In genomic region chr2:48221846-48222516, GRCh38 we compare ENCODE assay signal across 1 cellular context.
TF ChIP-seq lines count a peak whose summit lies in the region.

No MANE protein-coding gene starts in this region.

TF ChIP-seq in HepG2, 621 proteins besides CTCF, POLR2A, EP300 and RAD21 (continued from another document and continues in another):
- TF ChIP-seq, protein P1, sequence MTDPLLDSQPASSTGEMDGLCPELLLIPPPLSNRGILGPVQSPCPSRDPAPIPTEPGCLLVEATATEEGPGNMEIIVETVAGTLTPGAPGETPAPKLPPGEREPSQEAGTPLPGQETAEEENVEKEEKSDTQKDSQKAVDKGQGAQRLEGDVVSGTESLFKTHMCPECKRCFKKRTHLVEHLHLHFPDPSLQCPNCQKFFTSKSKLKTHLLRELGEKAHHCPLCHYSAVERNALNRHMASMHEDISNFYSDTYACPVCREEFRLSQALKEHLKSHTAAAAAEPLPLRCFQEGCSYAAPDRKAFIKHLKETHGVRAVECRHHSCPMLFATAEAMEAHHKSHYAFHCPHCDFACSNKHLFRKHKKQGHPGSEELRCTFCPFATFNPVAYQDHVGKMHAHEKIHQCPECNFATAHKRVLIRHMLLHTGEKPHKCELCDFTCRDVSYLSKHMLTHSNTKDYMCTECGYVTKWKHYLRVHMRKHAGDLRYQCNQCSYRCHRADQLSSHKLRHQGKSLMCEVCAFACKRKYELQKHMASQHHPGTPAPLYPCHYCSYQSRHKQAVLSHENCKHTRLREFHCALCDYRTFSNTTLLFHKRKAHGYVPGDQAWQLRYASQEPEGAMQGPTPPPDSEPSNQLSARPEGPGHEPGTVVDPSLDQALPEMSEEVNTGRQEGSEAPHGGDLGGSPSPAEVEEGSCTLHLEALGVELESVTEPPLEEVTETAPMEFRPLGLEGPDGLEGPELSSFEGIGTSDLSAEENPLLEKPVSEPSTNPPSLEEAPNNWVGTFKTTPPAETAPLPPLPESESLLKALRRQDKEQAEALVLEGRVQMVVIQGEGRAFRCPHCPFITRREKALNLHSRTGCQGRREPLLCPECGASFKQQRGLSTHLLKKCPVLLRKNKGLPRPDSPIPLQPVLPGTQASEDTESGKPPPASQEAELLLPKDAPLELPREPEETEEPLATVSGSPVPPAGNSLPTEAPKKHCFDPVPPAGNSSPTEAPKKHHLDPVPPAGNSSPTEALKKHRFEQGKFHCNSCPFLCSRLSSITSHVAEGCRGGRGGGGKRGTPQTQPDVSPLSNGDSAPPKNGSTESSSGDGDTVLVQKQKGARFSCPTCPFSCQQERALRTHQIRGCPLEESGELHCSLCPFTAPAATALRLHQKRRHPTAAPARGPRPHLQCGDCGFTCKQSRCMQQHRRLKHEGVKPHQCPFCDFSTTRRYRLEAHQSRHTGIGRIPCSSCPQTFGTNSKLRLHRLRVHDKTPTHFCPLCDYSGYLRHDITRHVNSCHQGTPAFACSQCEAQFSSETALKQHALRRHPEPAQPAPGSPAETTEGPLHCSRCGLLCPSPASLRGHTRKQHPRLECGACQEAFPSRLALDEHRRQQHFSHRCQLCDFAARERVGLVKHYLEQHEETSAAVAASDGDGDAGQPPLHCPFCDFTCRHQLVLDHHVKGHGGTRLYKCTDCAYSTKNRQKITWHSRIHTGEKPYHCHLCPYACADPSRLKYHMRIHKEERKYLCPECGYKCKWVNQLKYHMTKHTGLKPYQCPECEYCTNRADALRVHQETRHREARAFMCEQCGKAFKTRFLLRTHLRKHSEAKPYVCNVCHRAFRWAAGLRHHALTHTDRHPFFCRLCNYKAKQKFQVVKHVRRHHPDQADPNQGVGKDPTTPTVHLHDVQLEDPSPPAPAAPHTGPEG (CRISPR knock-in tag; IDR thresholded peaks at IDR 0.05): no peak
- TF ChIP-seq THAP11 (CRISPR knock-in tag; IDR thresholded peaks at IDR 0.05): peak; percentile 81
- TF ChIP-seq, protein P2, sequence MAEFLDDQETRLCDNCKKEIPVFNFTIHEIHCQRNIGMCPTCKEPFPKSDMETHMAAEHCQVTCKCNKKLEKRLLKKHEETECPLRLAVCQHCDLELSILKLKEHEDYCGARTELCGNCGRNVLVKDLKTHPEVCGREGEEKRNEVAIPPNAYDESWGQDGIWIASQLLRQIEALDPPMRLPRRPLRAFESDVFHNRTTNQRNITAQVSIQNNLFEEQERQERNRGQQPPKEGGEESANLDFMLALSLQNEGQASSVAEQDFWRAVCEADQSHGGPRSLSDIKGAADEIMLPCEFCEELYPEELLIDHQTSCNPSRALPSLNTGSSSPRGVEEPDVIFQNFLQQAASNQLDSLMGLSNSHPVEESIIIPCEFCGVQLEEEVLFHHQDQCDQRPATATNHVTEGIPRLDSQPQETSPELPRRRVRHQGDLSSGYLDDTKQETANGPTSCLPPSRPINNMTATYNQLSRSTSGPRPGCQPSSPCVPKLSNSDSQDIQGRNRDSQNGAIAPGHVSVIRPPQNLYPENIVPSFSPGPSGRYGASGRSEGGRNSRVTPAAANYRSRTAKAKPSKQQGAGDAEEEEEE (CRISPR knock-in tag; IDR thresholded peaks at IDR 0.05; ENCODE audit: borderline replicate concordance): no peak; the same call in 1 of the 2 replicates
- peak in 1 of 2 experiments; percentile 99; a peak in 2 of 4 replicates for TF ChIP-seq KLF16 (CRISPR knock-in tag; IDR thresholded peaks at IDR 0.05)
- no peak for TF ChIP-seq ZBTB26 (CRISPR knock-in tag; IDR thresholded peaks at IDR 0.05; ENCODE audit: borderline replicate concordance)
- peak; percentile 100 for TF ChIP-seq ARID5B (CRISPR knock-in tag; IDR thresholded peaks at IDR 0.05)
- TF ChIP-seq SNAPC2 (CRISPR knock-in tag; IDR thresholded peaks at IDR 0.05): peak; percentile 94
- TF ChIP-seq ZNF790 (CRISPR knock-in tag; IDR thresholded peaks at IDR 0.05; ENCODE audit: borderline replicate concordance): no peak
- no peak for TF ChIP-seq ZMAT5 (CRISPR knock-in tag; IDR thresholded peaks at IDR 0.05; ENCODE audit: borderline replicate concordance, low read depth)
- TF ChIP-seq ZNF160 (CRISPR knock-in tag; IDR thresholded peaks at IDR 0.05): no peak; the same call in 1 of the 2 replicates
- TF ChIP-seq KLF9 (CRISPR knock-in tag; IDR thresholded peaks at IDR 0.05; ENCODE audit: low read depth): peak; percentile 39; the same call in 1 of the 2 replicates
- TF ChIP-seq ZNF180 (CRISPR knock-in tag; IDR thresholded peaks at IDR 0.05; ENCODE audit: borderline replicate concordance, low read depth): no peak
- TF ChIP-seq MTA1 (CRISPR knock-in tag; IDR thresholded peaks at IDR 0.05; ENCODE audit: borderline replicate concordance): peak; percentile 39; the same call in 1 of the 2 replicates
- peak; percentile 69; the same call in 1 of the 2 replicates for TF ChIP-seq ZSCAN25 (CRISPR knock-in tag; IDR thresholded peaks at IDR 0.05)
- TF ChIP-seq, protein P3, sequence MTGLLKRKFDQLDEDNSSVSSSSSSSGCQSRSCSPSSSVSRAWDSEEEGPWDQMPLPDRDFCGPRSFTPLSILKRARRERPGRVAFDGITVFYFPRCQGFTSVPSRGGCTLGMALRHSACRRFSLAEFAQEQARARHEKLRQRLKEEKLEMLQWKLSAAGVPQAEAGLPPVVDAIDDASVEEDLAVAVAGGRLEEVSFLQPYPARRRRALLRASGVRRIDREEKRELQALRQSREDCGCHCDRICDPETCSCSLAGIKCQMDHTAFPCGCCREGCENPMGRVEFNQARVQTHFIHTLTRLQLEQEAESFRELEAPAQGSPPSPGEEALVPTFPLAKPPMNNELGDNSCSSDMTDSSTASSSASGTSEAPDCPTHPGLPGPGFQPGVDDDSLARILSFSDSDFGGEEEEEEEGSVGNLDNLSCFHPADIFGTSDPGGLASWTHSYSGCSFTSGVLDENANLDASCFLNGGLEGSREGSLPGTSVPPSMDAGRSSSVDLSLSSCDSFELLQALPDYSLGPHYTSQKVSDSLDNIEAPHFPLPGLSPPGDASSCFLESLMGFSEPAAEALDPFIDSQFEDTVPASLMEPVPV (CRISPR knock-in tag; IDR thresholded peaks at IDR 0.05): 0 out of 2 replicates have a peak, but pooled peaks have one; percentile 74
- TF ChIP-seq ZBTB42 (CRISPR knock-in tag; IDR thresholded peaks at IDR 0.05): peak; percentile 60; the same call in 1 of the 2 replicates
- no peak for TF ChIP-seq HIC2 (CRISPR knock-in tag; IDR thresholded peaks at IDR 0.05; ENCODE audit: low read depth)
- TF ChIP-seq ZFP90 (CRISPR knock-in tag; IDR thresholded peaks at IDR 0.05; ENCODE audit: borderline replicate concordance): peak; percentile 86; the same call in 1 of the 2 replicates
- TF ChIP-seq ZNF670 (CRISPR knock-in tag; IDR thresholded peaks at IDR 0.05; ENCODE audit: borderline replicate concordance): peak; percentile 100
- TF ChIP-seq PTBP1 (IDR thresholded peaks at IDR 0.05; ENCODE audit: low read depth, low read length, poor library complexity, severe bottlenecking): no peak
- no peak for TF ChIP-seq SUZ12 (IDR thresholded peaks at IDR 0.05; ENCODE audit: low read depth, low read length)
- TF ChIP-seq HNF1A (IDR thresholded peaks at IDR 0.05; ENCODE audit: low read depth): peak; percentile 97
- TF ChIP-seq HNF1A (CRISPR knock-in tag; IDR thresholded peaks at IDR 0.05; ENCODE audit: borderline replicate concordance): peak; percentile 98
- TF ChIP-seq HDAC1 (CRISPR knock-in tag; IDR thresholded peaks at IDR 0.05): peak; percentile 98
- TF ChIP-seq, protein P4, sequence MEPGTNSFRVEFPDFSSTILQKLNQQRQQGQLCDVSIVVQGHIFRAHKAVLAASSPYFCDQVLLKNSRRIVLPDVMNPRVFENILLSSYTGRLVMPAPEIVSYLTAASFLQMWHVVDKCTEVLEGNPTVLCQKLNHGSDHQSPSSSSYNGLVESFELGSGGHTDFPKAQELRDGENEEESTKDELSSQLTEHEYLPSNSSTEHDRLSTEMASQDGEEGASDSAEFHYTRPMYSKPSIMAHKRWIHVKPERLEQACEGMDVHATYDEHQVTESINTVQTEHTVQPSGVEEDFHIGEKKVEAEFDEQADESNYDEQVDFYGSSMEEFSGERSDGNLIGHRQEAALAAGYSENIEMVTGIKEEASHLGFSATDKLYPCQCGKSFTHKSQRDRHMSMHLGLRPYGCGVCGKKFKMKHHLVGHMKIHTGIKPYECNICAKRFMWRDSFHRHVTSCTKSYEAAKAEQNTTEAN (CRISPR knock-in tag; conservative IDR thresholded peaks at IDR 0.05): peak; percentile 84; the same call in 1 of the 2 replicates
- TF ChIP-seq, protein P5, sequence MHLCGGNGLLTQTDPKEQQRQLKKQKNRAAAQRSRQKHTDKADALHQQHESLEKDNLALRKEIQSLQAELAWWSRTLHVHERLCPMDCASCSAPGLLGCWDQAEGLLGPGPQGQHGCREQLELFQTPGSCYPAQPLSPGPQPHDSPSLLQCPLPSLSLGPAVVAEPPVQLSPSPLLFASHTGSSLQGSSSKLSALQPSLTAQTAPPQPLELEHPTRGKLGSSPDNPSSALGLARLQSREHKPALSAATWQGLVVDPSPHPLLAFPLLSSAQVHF (CRISPR knock-in tag; IDR thresholded peaks at IDR 0.05): no peak
- TF ChIP-seq SALL1 (CRISPR knock-in tag; IDR thresholded peaks at IDR 0.05): peak; percentile 93
